17 cellular contexts compared by ENCODE assay signal in the genomic region with DNA sequence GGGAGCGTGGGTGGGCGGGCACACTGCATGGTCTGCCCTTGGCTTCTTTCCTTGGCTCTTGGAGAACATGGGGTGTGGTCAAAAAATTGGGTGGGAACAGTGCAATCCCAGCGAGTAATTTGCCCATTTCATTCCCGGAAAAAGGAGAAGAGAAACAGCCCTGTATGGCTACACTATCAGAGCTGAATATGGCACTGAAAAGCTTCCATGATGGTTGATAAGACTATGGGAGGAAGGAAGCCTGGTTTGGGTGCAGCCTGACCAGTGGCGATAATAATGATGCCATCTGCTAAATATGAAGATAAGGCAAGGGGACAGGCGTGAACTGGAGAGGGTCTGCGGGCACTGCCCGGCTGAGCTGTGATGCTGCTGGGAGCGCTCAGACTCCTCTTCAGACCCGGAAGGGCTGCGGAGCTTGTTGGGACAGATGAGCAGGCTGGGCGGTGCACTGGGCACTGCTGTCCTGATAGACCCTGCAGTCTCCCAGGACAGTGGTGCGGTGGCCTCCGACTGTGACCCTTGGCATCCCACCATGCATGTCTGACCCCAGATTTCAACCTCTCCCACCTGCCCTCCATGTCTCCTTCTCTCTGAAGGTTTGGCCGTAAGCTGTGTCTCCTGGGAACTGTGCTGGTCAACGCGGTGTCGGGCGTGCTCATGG. TPM values are rescaled to one million over a fixed set of nuclear protein-coding genes. Genes with fewer than 3 reads are reported as not detected.
"Had no signal": no experiment of that assay in that cellular context is flagged by ENCODE, and none has a peak within 500 bp of the region (broad histone marks: within the 10 kb centered on the region; RNA-seq: fewer than 3 reads in every experiment).

No MANE protein-coding gene starts in this region.

- H3K9me3 ChIP-seq: esophagus squamous epithelium, suprapubic skin had no signal

- H3K27me3 ChIP-seq: esophagus squamous epithelium, suprapubic skin had no signal

- H3K4me3 Mint-ChIP-seq: activated naive CD8-positive, alpha-beta T cell; dendritic cell treated with granulocyte-macrophage colony-stimulating factor and Interleukin-4, amounts not matched to agents 40 ng/mL and 50 ng/mL, for 4 days; nephron; stimulated activated naive CD8-positive, alpha-beta T cell treated with anti-CD3 and anti-CD28 coated beads, Interleukin-15, Interleukin-2, amounts not matched to agents 100 ng/mL and 50 ng/mL, for 24 hours; T-cell; type B pancreatic cell had no signal

- H3K27ac ChIP-seq: esophagus squamous epithelium, suprapubic skin, VCaP had no signal

- H3K36me3 ChIP-seq: esophagus squamous epithelium, suprapubic skin had no signal

- FAIRE-seq: endothelial cell of umbilical vein, islet of Langerhans had no signal

- ATAC-seq: left cardiac atrium, T-cell had no signal

- H3K36me3 Mint-ChIP-seq: activated naive CD8-positive, alpha-beta T cell; T-cell had no signal

- H3K9me3 Mint-ChIP-seq: dendritic cell treated with granulocyte-macrophage colony-stimulating factor and Interleukin-4, amounts not matched to agents 40 ng/mL and 50 ng/mL, for 4 days; nephron; stimulated activated naive CD8-positive, alpha-beta T cell treated with anti-CD3 and anti-CD28 coated beads, Interleukin-15, Interleukin-2, amounts not matched to agents 100 ng/mL and 50 ng/mL, for 24 hours; T-cell; type B pancreatic cell had no signal

- H3K4me1 ChIP-seq: esophagus squamous epithelium, suprapubic skin had no signal

- DNase-seq: activated CD4-positive, alpha-beta T cell treated with anti-CD3 and anti-CD28 coated beads for 1 hour; activated gamma-delta T cell treated with Interleukin-2 at 50 U/mL for 16 hours; effector CD8-positive, alpha-beta T cell; esophagus squamous epithelium; left cardiac atrium; T-cell; T-helper 9 cell had no signal

- H3K4me1 Mint-ChIP-seq: nephron, T-cell had no signal

- H3K4me3 ChIP-seq: esophagus squamous epithelium, suprapubic skin had no signal

- H3K27ac Mint-ChIP-seq: activated naive CD8-positive, alpha-beta T cell; dendritic cell treated with granulocyte-macrophage colony-stimulating factor and Interleukin-4, amounts not matched to agents 40 ng/mL and 50 ng/mL, for 4 days; nephron; progenitor cell of endocrine pancreas; T-cell; type B pancreatic cell had no signal

- H3K27me3 Mint-ChIP-seq: activated naive CD8-positive, alpha-beta T cell; progenitor cell of endocrine pancreas; stimulated activated naive CD8-positive, alpha-beta T cell treated with anti-CD3 and anti-CD28 coated beads, Interleukin-15, Interleukin-2, amounts not matched to agents 100 ng/mL and 50 ng/mL, for 24 hours; T-cell; type B pancreatic cell had no signal

RNA-seq across cellular contexts. Expression of a gene that starts 10.2 kb away (rescaled TPM):
- total RNA-seq: endothelial cell of umbilical vein had no signal
